In the genomic region with DNA sequence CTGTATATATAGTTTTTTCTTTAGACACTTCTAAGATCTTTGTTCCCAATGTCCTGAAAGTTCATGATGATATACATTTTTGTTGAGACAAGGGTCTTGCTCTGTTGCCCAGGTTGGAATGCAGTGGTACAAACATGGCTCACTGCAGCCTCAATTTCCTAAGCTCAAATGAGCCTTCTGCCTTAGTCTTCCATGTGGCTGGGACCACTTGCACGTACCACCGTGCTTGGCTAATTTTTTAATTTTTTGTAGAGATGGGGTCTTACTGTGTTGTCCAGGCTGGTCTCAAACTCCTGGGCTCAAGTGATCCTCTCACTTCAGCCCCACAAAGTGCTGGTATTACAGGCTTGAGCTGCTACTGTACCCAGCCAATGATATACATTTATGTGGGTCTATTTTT, we compare ENCODE assay signal across 10 cellular contexts.
"Had no signal": no experiment of that assay in that cellular context is flagged by ENCODE, and none has a peak within 500 bp of the region (broad histone marks: within the 10 kb centered on the region; RNA-seq: fewer than 3 reads in every experiment).

No MANE protein-coding gene starts in this region.

- H2AFZ ChIP-seq: GM23338 had no signal

- H3K27ac ChIP-seq: KMS-11 had no signal

- H3K4me2 ChIP-seq: GM23338, KMS-11 had no signal

- ATAC-seq: GM23338 had no signal

- DNase-seq: H9, HCEC 1CT, HFFc6, IMR-90, KBM-7 had no signal

- H3K4me1 Mint-ChIP-seq: GM23338, H9 had no signal

- H3K4me3 ChIP-seq: GM23338 had no signal

- H3K4me3 Mint-ChIP-seq: GM23338, H9, HFFc6 had no signal

- H3K27ac Mint-ChIP-seq: GM23338, H9, HFFc6 had no signal

- H3K9me3 Mint-ChIP-seq: GM23338, HFFc6 had no signal

- H3K9ac ChIP-seq: KMS-11 had no signal

- FAIRE-seq: H1, H54, HTR-8/SVneo had no signal
